ENCODE assay signal across 1 cellular context in the genomic region with DNA sequence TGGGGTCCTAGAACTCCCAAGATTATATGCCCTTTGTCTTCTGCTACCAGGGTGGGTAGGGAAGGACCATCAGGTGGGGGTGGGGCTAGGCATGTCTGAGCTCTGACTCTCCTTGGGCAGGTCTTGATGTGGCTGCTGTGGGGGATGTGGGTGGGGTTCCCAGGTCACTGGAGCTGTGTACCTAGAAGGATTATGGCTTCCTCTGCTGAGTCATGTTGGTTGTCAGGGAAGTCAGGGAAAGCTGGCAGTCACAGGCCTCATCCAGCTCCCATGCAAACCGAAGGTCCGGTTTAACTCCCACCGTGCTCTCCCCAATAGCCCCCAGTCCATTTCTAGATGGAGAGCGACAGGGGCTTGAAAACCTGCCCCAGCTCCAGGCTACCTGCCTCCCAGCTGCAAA.
TF ChIP-seq lines count a peak whose summit lies in the region.

No MANE protein-coding gene starts in this region.

TF ChIP-seq in GM23338, 12 proteins besides CTCF, POLR2A, EP300 and RAD21:
- TF ChIP-seq JUNB (IDR thresholded peaks at IDR 0.05; ENCODE audit: unreplicated experiment) (no peak), STAT1 (IDR thresholded peaks at IDR 0.05; ENCODE audit: unreplicated experiment) (no peak), EZH2phosphoT487 (IDR thresholded peaks at IDR 0.05; ENCODE audit: unreplicated experiment) (no peak), EZH2 (IDR thresholded peaks at IDR 0.05; ENCODE audit: low read depth, unreplicated experiment) (no peak), CREB1 (CRISPR knock-in tag; IDR thresholded peaks at IDR 0.05; ENCODE audit: low read depth) (no peak), NANOG (IDR thresholded peaks at IDR 0.05; ENCODE audit: borderline replicate concordance) (no peak), ZNF331 (CRISPR knock-in tag; IDR thresholded peaks at IDR 0.05; ENCODE audit: low read depth) (no peak), POLR2AphosphoS5 (IDR thresholded peaks at IDR 0.05; ENCODE audit: low read depth) (no peak), ZNF114 (CRISPR knock-in tag; IDR thresholded peaks at IDR 0.05) (no peak)
- TF ChIP-seq, protein P1, sequence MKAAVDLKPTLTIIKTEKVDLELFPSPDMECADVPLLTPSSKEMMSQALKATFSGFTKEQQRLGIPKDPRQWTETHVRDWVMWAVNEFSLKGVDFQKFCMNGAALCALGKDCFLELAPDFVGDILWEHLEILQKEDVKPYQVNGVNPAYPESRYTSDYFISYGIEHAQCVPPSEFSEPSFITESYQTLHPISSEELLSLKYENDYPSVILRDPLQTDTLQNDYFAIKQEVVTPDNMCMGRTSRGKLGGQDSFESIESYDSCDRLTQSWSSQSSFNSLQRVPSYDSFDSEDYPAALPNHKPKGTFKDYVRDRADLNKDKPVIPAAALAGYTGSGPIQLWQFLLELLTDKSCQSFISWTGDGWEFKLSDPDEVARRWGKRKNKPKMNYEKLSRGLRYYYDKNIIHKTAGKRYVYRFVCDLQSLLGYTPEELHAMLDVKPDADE (IDR thresholded peaks at IDR 0.05) = no peak
- TF ChIP-seq, protein P2, sequence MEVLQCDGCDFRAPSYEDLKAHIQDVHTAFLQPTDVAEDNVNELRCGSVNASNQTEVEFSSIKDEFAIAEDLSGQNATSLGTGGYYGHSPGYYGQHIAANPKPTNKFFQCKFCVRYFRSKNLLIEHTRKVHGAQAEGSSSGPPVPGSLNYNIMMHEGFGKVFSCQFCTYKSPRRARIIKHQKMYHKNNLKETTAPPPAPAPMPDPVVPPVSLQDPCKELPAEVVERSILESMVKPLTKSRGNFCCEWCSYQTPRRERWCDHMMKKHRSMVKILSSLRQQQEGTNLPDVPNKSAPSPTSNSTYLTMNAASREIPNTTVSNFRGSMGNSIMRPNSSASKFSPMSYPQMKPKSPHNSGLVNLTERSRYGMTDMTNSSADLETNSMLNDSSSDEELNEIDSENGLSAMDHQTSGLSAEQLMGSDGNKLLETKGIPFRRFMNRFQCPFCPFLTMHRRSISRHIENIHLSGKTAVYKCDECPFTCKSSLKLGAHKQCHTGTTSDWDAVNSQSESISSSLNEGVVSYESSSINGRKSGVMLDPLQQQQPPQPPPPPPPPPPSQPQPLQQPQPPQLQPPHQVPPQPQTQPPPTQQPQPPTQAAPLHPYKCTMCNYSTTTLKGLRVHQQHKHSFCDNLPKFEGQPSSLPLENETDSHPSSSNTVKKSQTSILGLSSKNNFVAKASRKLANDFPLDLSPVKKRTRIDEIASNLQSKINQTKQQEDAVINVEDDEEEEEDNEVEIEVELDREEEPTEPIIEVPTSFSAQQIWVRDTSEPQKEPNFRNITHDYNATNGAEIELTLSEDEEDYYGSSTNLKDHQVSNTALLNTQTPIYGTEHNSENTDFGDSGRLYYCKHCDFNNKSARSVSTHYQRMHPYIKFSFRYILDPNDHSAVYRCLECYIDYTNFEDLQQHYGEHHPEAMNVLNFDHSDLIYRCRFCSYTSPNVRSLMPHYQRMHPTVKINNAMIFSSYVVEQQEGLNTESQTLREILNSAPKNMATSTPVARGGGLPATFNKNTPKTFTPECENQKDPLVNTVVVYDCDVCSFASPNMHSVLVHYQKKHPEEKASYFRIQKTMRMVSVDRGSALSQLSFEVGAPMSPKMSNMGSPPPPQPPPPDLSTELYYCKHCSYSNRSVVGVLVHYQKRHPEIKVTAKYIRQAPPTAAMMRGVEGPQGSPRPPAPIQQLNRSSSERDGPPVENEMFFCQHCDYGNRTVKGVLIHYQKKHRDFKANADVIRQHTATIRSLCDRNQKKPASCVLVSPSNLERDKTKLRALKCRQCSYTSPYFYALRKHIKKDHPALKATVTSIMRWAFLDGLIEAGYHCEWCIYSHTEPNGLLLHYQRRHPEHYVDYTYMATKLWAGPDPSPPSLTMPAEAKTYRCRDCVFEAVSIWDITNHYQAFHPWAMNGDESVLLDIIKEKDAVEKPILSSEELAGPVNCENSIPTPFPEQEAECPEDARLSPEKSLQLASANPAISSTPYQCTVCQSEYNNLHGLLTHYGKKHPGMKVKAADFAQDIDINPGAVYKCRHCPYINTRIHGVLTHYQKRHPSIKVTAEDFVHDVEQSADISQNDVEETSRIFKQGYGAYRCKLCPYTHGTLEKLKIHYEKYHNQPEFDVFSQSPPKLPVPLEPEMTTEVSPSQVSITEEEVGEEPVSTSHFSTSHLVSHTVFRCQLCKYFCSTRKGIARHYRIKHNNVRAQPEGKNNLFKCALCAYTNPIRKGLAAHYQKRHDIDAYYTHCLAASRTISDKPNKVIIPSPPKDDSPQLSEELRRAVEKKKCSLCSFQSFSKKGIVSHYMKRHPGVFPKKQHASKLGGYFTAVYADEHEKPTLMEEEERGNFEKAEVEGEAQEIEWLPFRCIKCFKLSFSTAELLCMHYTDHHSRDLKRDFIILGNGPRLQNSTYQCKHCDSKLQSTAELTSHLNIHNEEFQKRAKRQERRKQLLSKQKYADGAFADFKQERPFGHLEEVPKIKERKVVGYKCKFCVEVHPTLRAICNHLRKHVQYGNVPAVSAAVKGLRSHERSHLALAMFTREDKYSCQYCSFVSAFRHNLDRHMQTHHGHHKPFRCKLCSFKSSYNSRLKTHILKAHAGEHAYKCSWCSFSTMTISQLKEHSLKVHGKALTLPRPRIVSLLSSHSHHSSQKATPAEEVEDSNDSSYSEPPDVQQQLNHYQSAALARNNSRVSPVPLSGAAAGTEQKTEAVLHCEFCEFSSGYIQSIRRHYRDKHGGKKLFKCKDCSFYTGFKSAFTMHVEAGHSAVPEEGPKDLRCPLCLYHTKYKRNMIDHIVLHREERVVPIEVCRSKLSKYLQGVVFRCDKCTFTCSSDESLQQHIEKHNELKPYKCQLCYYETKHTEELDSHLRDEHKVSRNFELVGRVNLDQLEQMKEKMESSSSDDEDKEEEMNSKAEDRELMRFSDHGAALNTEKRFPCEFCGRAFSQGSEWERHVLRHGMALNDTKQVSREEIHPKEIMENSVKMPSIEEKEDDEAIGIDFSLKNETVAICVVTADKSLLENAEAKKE (CRISPR knock-in tag; IDR thresholded peaks at IDR 0.05) = no peak
- TF ChIP-seq, protein P3, sequence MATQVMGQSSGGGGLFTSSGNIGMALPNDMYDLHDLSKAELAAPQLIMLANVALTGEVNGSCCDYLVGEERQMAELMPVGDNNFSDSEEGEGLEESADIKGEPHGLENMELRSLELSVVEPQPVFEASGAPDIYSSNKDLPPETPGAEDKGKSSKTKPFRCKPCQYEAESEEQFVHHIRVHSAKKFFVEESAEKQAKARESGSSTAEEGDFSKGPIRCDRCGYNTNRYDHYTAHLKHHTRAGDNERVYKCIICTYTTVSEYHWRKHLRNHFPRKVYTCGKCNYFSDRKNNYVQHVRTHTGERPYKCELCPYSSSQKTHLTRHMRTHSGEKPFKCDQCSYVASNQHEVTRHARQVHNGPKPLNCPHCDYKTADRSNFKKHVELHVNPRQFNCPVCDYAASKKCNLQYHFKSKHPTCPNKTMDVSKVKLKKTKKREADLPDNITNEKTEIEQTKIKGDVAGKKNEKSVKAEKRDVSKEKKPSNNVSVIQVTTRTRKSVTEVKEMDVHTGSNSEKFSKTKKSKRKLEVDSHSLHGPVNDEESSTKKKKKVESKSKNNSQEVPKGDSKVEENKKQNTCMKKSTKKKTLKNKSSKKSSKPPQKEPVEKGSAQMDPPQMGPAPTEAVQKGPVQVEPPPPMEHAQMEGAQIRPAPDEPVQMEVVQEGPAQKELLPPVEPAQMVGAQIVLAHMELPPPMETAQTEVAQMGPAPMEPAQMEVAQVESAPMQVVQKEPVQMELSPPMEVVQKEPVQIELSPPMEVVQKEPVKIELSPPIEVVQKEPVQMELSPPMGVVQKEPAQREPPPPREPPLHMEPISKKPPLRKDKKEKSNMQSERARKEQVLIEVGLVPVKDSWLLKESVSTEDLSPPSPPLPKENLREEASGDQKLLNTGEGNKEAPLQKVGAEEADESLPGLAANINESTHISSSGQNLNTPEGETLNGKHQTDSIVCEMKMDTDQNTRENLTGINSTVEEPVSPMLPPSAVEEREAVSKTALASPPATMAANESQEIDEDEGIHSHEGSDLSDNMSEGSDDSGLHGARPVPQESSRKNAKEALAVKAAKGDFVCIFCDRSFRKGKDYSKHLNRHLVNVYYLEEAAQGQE (IDR thresholded peaks at IDR 0.05; ENCODE audit: unreplicated experiment) = no peak
